ENCODE assay signal across 9 cellular contexts in genomic region chr17:1203967-1204291, GRCh38. TPM values are rescaled to one million over a fixed set of nuclear protein-coding genes. Genes with fewer than 3 reads are reported as not detected.
DNase-seq lines count a peak whose midpoint lies in the region; ATAC-seq and TF ChIP-seq lines count a peak whose summit lies in the region.
"Had no signal": no experiment of that assay in that cellular context is flagged by ENCODE, and none has a peak within 500 bp of the region (broad histone marks: within the 10 kb centered on the region; RNA-seq: fewer than 3 reads in every experiment).

No MANE protein-coding gene starts in this region.

- DNase-seq in AG04450 (ENCODE audit: low read depth, low spot score), result no peak
- DNase-seq in Peyer's patch, result no peak
- no peak for DNase-seq in fibroblast of lung (ENCODE audit: low read depth in 2 of 2)
- no peak for DNase-seq in NK-92 (lab: John Stamatoyannopoulos, UW; ENCODE audit: unreplicated experiment)
- DNase-seq in DMS114 treated with DMSO at 0.1 percent for 48 hours (lab: John Stamatoyannopoulos, UW; ENCODE audit: unreplicated experiment), result no peak
- DNase-seq in activated naive CD4-positive, alpha-beta T cell treated with anti-CD3 and anti-CD28 coated beads, Interleukin-2, amount 50 U/mL, for 16 hours, result no peak

- H3K4me2 ChIP-seq in fibroblast of lung (ENCODE audit: extremely low read depth, insufficient read depth, low read length), result peak overlapping the region; percentile 92

- H3K4me1 ChIP-seq in Peyer's patch (peaks cover 0 to 33% (median 12%) of the 10 kb centered on the region in 4 donors), fibroblast of lung (ENCODE audit: control insufficient read depth, extremely low read depth, insufficient read depth, low read length) (no peaks in the 10 kb centered on the region), neuron (ENCODE audit: insufficient read depth, low read length) (no peaks in the 10 kb centered on the region)
- H3K4me1 ChIP-seq: HAP-1 had no signal

- H3K9ac ChIP-seq in fibroblast of lung (ENCODE audit: insufficient read depth, low read length), result peak overlapping the region; percentile 55

- no peaks in the 10 kb centered on the region for H3K79me2 ChIP-seq in fibroblast of lung (ENCODE audit: control insufficient read depth, insufficient read depth, low read length)

- H2AFZ ChIP-seq in fibroblast of lung (ENCODE audit: low read length) (peak overlapping the region; percentile 80), neuron (ENCODE audit: low read depth, low read length) (peak overlapping the region; percentile 22)

- CTCF ChIA-PET in AG04450 (lab: Charles Lee), result interaction anchor here (1.3 kb wide), 1 partner anchor 16 kb away, joined by 4 read pairs; no protein-coding TSS in a partner anchor

- H3K4me3 ChIP-seq in AG04450 (ENCODE audit: low read depth, low read length) (peak overlapping the region; percentile 62), Peyer's patch (peak overlapping the region; percentile 30 to 62 (median 48)), fibroblast of lung (replicated peaks in 1 of 4; ENCODE audit: control extremely low read depth in 1 of 4, insufficient read depth in 1 of 4, low read depth in 3 of 4, low read length in 4 of 4) (peak overlapping the region; percentile 41 to 63 (median 52)), neuron (ENCODE audit: low read length) (peak overlapping the region; percentile 48)
- H3K4me3 ChIP-seq: HAP-1 had no signal

- H3K36me3 ChIP-seq in Peyer's patch, result no peaks in the 10 kb centered on the region
- H3K36me3 ChIP-seq in fibroblast of lung (ENCODE audit: control insufficient read depth, insufficient read depth, low read length), result no peaks in the 10 kb centered on the region
- H3K36me3 ChIP-seq in neuron (ENCODE audit: insufficient read depth, low read length), result no peaks in the 10 kb centered on the region
- H3K36me3 ChIP-seq: HAP-1 had no signal

- no peaks in the 10 kb centered on the region for H4K20me1 ChIP-seq in fibroblast of lung (ENCODE audit: control insufficient read depth, extremely low read depth, insufficient read depth, low read length)

- TF ChIP-seq CTCF in AG04450 (IDR thresholded peaks at IDR 0.05; ENCODE audit: low read depth, low read length), result no peak
- no peak for TF ChIP-seq CTCF in Peyer's patch (IDR thresholded peaks at IDR 0.05)
- TF ChIP-seq CTCF in fibroblast of lung (conservative IDR thresholded peaks at IDR 0.05 in 1 of 2, IDR thresholded peaks at IDR 0.05 in 1 of 2; ENCODE audit: low read depth in 1 of 2, low read length in 2 of 2), result no peak

- ATAC-seq in HG03439 (IDR thresholded peaks at IDR 0.05; ENCODE audit: unreplicated experiment), result no peak

- TF ChIP-seq POLR2A in Peyer's patch (IDR thresholded peaks at IDR 0.05), result no peak

- POLR2A ChIA-PET in AG04450 (lab: Yijun Ruan, JAX), result no interaction called here

- H3K9me3 ChIP-seq in AG04450 (ENCODE audit: control insufficient read depth, insufficient read depth, low read length), result peaks cover 3% of the 10 kb centered on the region; the same call in 1 of the 2 replicates
- no peaks in the 10 kb centered on the region for H3K9me3 ChIP-seq in Peyer's patch
- no peaks in the 10 kb centered on the region for H3K9me3 ChIP-seq in fibroblast of lung (ENCODE audit: control insufficient read depth, insufficient read depth, low read depth, low read length)
- H3K9me3 ChIP-seq in neuron (ENCODE audit: low read length), result peaks cover 3% of the 10 kb centered on the region
- H3K9me3 ChIP-seq: HAP-1 had no signal

- H3K27ac ChIP-seq in AG04450 (ENCODE audit: low read depth, low read length) (no peak overlapping the region), Peyer's patch (peak overlapping the region; percentile 30 to 65 (median 50)), fibroblast of lung (ENCODE audit: insufficient read depth, low read length) (no peak overlapping the region)

- peaks cover 11% of the 10 kb centered on the region for H3K27me3 ChIP-seq in AG04450 (ENCODE audit: control insufficient read depth, insufficient read depth, low read length)
- no peaks in the 10 kb centered on the region for H3K27me3 ChIP-seq in Peyer's patch
- no peaks in the 10 kb centered on the region for H3K27me3 ChIP-seq in fibroblast of lung (ENCODE audit: control insufficient read depth, insufficient read depth, low read length)
- no peaks in the 10 kb centered on the region for H3K27me3 ChIP-seq in neuron (ENCODE audit: insufficient read depth, low read length)

RNA-seq across cellular contexts. Expression of gene ABR, which starts 24.1 kb away (rescaled TPM):
- polyA plus RNA-seq in AG04450 (2011; rRNA removed) (64.3 and 71.2 TPM in 2 replicates), fibroblast of lung (43.7 and 51.5 TPM in 2 replicates)
- polyA minus RNA-seq in AG04450 (2011; rRNA and poly(A)+ RNA removed), result 94.2 and 133 TPM in 2 replicates
- total RNA-seq in Peyer's patch (100 to 1,000 TPM; 220 to 753 (median 440) TPM), fibroblast of lung (84.7 and 91.9 TPM in 2 replicates)
- 46.2 and 48.9 TPM in 2 replicates for polyA plus RNA-seq in fibroblast of lung (2012)
- 184 and 229 TPM in 2 replicates for polyA minus RNA-seq in fibroblast of lung (ENCODE audit: low replicate concordance)

Comparison
In these comparisons a context has a peak if more than half of its experiments do, and no peak if none do; other contexts are left out.
1. H3K27ac ChIP-seq: peak in Peyer's patch (4 of 4); none in AG04450 (single experiment) and fibroblast of lung (single experiment).
2. Peak in every context shown above with its lines, with median percentiles within 50 percentile points of each other: H3K4me3 ChIP-seq.